ENCODE assay signal across 9 cellular contexts in genomic region chr2:189407161-189407943, GRCh38. TPM values are rescaled to one million over a fixed set of nuclear protein-coding genes. Genes with fewer than 3 reads are reported as not detected.
DNase-seq lines count a peak whose midpoint lies in the region; ATAC-seq, FAIRE-seq and TF ChIP-seq lines count a peak whose summit lies in the region.
"Had no signal": no experiment of that assay in that cellular context is flagged by ENCODE, and none has a peak within 500 bp of the region (broad histone marks: within the 10 kb centered on the region; RNA-seq: fewer than 3 reads in every experiment).

No MANE protein-coding gene starts in this region.

- H3K27me3 ChIP-seq in MG63 (no peaks in the 10 kb centered on the region), bronchial epithelial cell (ENCODE audit: control insufficient read depth, insufficient read depth, low read length) (no peaks in the 10 kb centered on the region), muscle layer of colon (ENCODE audit: control insufficient read depth in 1 of 2, insufficient read depth in 2 of 2, low read length in 2 of 2) (no peaks in the 10 kb centered on the region)

- no peaks in the 10 kb centered on the region for H3K36me3 ChIP-seq in MG63
- H3K36me3 ChIP-seq in bronchial epithelial cell (ENCODE audit: control insufficient read depth, insufficient read depth, low read length) = no peaks in the 10 kb centered on the region
- no peaks in the 10 kb centered on the region for H3K36me3 ChIP-seq in muscle layer of colon (ENCODE audit: insufficient read depth, low read length)

- no peak for TF ChIP-seq CTCF in bronchial epithelial cell (IDR thresholded peaks at IDR 0.05; ENCODE audit: insufficient read depth, low read length, severe bottlenecking)

- H3K4me1 ChIP-seq in muscle layer of colon (ENCODE audit: insufficient read depth, low read length) = peaks cover 37% of the 10 kb centered on the region

- FAIRE-seq in bronchial epithelial cell (lab: Jason Lieb, UNC) = no peak
- no peak for FAIRE-seq in frontal cortex (lab: Jason Lieb, UNC)

- DNase-seq in AG20443 (ENCODE audit: low spot score) (peak; percentile 31), MG63 (peak; percentile 5), bronchial epithelial cell (ENCODE audit: low read depth) (peak; percentile 75), frontal cortex (ENCODE audit: low spot score in 2 of 2) (no peak)
- no peak for DNase-seq in stimulated activated CD4-positive, alpha-beta T cell treated with anti-CD3 and anti-CD28 coated beads, Interleukin-2, amount 100 ng/mL, for 48 hours
- DNase-seq: MV-4-11 had no signal

- H3K4me3 ChIP-seq in MG63 = no peak overlapping the region
- H3K4me3 ChIP-seq in bronchial epithelial cell (ENCODE audit: low read depth, low read length) = no peak overlapping the region
- H3K4me3 ChIP-seq in muscle layer of colon (ENCODE audit: low read depth in 1 of 2, low read length in 2 of 2) = peak overlapping the region in 1 of 2 donors; percentile 2

- no peak overlapping the region for H3K9ac ChIP-seq in muscle layer of colon (ENCODE audit: low read length)

- H3K27ac ChIP-seq in muscle layer of colon (ENCODE audit: low read depth, low read length) = peak overlapping the region; percentile 65

- ATAC-seq in GM21529 (IDR thresholded peaks at IDR 0.05; ENCODE audit: unreplicated experiment) (no peak), HG03439 (IDR thresholded peaks at IDR 0.05; ENCODE audit: unreplicated experiment) (no peak)

- no peaks in the 10 kb centered on the region for H3K9me3 ChIP-seq in MG63
- H3K9me3 ChIP-seq in muscle layer of colon (ENCODE audit: low read length) = no peaks in the 10 kb centered on the region

RNA-seq across cellular contexts. Expression of gene WDR75, which starts 33.9 kb away (rescaled TPM):
- 52.8 and 68.4 TPM in 2 replicates for total RNA-seq in MG63 (2014; rRNA removed; shearing (Covaris generic); ENCODE audit: low replicate concordance)
- total RNA-seq in bronchial epithelial cell (41.1 and 42.5 TPM in 2 replicates), frontal cortex (64.4 TPM)

Comparison
In these comparisons a context has a peak if more than half of its experiments do, and no peak if none do; other contexts are left out.
1. DNase-seq: peak in AG20443 (single experiment), MG63 (single experiment) and bronchial epithelial cell (single experiment); none in stimulated activated CD4-positive, alpha-beta T cell treated with anti-CD3 and anti-CD28 coated beads, Interleukin-2, amount 100 ng/mL, for 48 hours (0 of 2) and frontal cortex (0 of 2).